8 cellular contexts compared by ENCODE assay signal in genomic region chrX:153927686-153927935, GRCh38. TPM values are rescaled to one million over a fixed set of nuclear protein-coding genes. Genes with fewer than 3 reads are reported as not detected.
DNase-seq lines count a peak whose midpoint lies in the region; ATAC-seq, FAIRE-seq and TF ChIP-seq lines count a peak whose summit lies in the region.

No MANE protein-coding gene starts in this region.

- peaks cover 63 to 84% (median 69%) of the 10 kb centered on the region in 11 experiments for H3K27me3 ChIP-seq in BLaER1 treated with 17β-estradiol and CSF1 and Interleukin-3, amounts not matched to agents 10 nM and 100 nM
- H3K27me3 ChIP-seq in H1 (replicated peaks in 1 of 4; ENCODE audit: control insufficient read depth in 3 of 4, extremely low read depth in 1 of 4, insufficient read depth in 3 of 4, low read length in 3 of 4) (no peaks in the 10 kb centered on the region), neural progenitor cell (peaks cover 10% of the 10 kb centered on the region)

- FAIRE-seq in H1 (lab: Jason Lieb, UNC): no peak

- peaks cover 28% of the 10 kb centered on the region for H3F3A ChIP-seq in neural progenitor cell (ENCODE audit: low read depth)

- peak overlapping the region; percentile 87 to 99 (median 92) for H3K4me2 ChIP-seq in BLaER1 treated with 17β-estradiol and CSF1 and Interleukin-3, amounts not matched to agents 10 nM and 100 nM
- H3K4me2 ChIP-seq in H1 (ENCODE audit: insufficient read depth in 1 of 2, low read depth in 2 of 2, low read length in 2 of 2): peak overlapping the region; percentile 88 to 94
- peak overlapping the region; percentile 85 for H3K4me2 ChIP-seq in neural progenitor cell

- TF ChIP-seq EP300 in H1 (IDR thresholded peaks at IDR 0.05; ENCODE audit: borderline replicate concordance in 1 of 2, low read depth in 2 of 2, low read length in 2 of 2): no peak

- peak overlapping the region; percentile 69 for H3K4ac ChIP-seq in H1 (replicated peaks; ENCODE audit: insufficient read length, low read depth, low read length)

- peak overlapping the region; percentile 88 for H4K5ac ChIP-seq in H1 (ENCODE audit: insufficient read length, low read depth, low read length)

- H3K4me3 Mint-ChIP-seq in neural progenitor cell: peak overlapping the region; percentile 87

- peak overlapping the region; percentile 1 for H3K56ac ChIP-seq in H1 (replicated peaks; ENCODE audit: insufficient read length, low read depth, low read length)

- TF ChIP-seq CTCF in H1 (IDR thresholded peaks at IDR 0.05; ENCODE audit: control extremely low read depth in 1 of 3, insufficient read depth in 1 of 3, low read depth in 1 of 3, low read length in 3 of 3) (no peak), neural progenitor cell (IDR thresholded peaks at IDR 0.05) (no peak)

- H3K23me2 ChIP-seq in H1 (ENCODE audit: low read depth, low read length): peaks cover 15% of the 10 kb centered on the region; the same call in 1 of the 2 replicates

- peak overlapping the region; percentile 93 for H2AK5ac ChIP-seq in H1 (ENCODE audit: low read depth, low read length)

- H3K14ac ChIP-seq in H1 (ENCODE audit: insufficient read length): no peak overlapping the region

- peak overlapping the region; percentile 82 to 100 (median 96) for H3K27ac ChIP-seq in BLaER1 treated with 17β-estradiol and CSF1 and Interleukin-3, amounts not matched to agents 10 nM and 100 nM
- H3K27ac ChIP-seq in H1 (ENCODE audit: low read depth, low read length): peak overlapping the region; percentile 79
- H3K27ac ChIP-seq in neural progenitor cell: peak overlapping the region; percentile 92

- H3K79me2 ChIP-seq in H1 (ENCODE audit: control insufficient read depth in 1 of 2, insufficient read depth in 2 of 2, low read length in 2 of 2) (peaks cover 0 to 3% of the 10 kb centered on the region in 2 experiments; a peak in 1 of 4 replicates), neural progenitor cell (ENCODE audit: low read depth) (no peaks in the 10 kb centered on the region)

- H3K23ac ChIP-seq in H1 (ENCODE audit: insufficient read length): no peak overlapping the region

- TF ChIP-seq POLR2A in H1 (IDR thresholded peaks at IDR 0.05; ENCODE audit: control extremely low read depth in 1 of 2, low read depth in 2 of 2, low read length in 2 of 2): no peak

- H3K27ac Mint-ChIP-seq in neural progenitor cell: peak overlapping the region; percentile 90

- H3K9ac ChIP-seq in BLaER1 treated with 17β-estradiol and CSF1 and Interleukin-3, amounts not matched to agents 10 nM and 100 nM: peak overlapping the region; percentile 82 to 100 (median 94)
- H3K9ac ChIP-seq in H1 (replicated peaks in 1 of 4; ENCODE audit: extremely low read depth in 1 of 4, low read depth in 3 of 4, low read length in 3 of 4) (peak overlapping the region; percentile 15 to 78 (median 68)), neural progenitor cell (peak overlapping the region; percentile 58)

- peak overlapping the region; percentile 83; the same call in 1 of the 2 replicates for H3K18ac ChIP-seq in H1 (ENCODE audit: extremely low read depth, low read length)

- H3K4me1 ChIP-seq in BLaER1 treated with 17β-estradiol and CSF1 and Interleukin-3, amounts not matched to agents 10 nM and 100 nM: peaks cover 67 to 93% (median 84%) of the 10 kb centered on the region in 10 experiments
- H3K4me1 ChIP-seq in H1 (replicated peaks in 1 of 4; ENCODE audit: control insufficient read depth in 3 of 4, insufficient read depth in 4 of 4, low read length in 3 of 4): peaks cover 3 to 18% (median 12%) of the 10 kb centered on the region in 4 experiments
- H3K4me1 ChIP-seq in neural progenitor cell: peaks cover 8% of the 10 kb centered on the region

- H3K9me3 Mint-ChIP-seq in neural progenitor cell: peaks cover 6% of the 10 kb centered on the region

- ATAC-seq in HG02852 (IDR thresholded peaks at IDR 0.05; ENCODE audit: unreplicated experiment): no peak

- H2BK5ac ChIP-seq in H1 (ENCODE audit: low read depth, low read length): peak overlapping the region; percentile 66; the same call in 1 of the 2 replicates

- CTCF ChIA-PET in H1 (lab: Charles Lee; ENCODE audit: partially characterized antibody): interaction anchor here (0.7 to 19.6 kb wide), 8 partner anchors 9 to 99 kb away, joined by 3 to 272 read pairs (median 4); partner anchors contain the start of gene RENBP

- H2BK20ac ChIP-seq in H1 (ENCODE audit: low read length): no peak overlapping the region

- DNase-seq in NAMALWA (ENCODE audit: low spot score): peak; percentile 60
- no peak for DNase-seq in H1 (ENCODE audit: low read depth in 1 of 2, low spot score in 2 of 2)
- DNase-seq in neural progenitor cell (ENCODE audit: low spot score): no peak
- DNase-seq in NCI-H446 (lab: John Stamatoyannopoulos, UW): no peak
- DNase-seq in globus pallidus (ENCODE audit: low spot score): no peak
- DNase-seq in D341Med (ENCODE audit: low spot score): no peak

- H3K4me3 ChIP-seq in BLaER1 treated with 17β-estradiol and CSF1 and Interleukin-3, amounts not matched to agents 10 nM and 100 nM: peak overlapping the region; percentile 58 to 78 (median 69)
- H3K4me3 ChIP-seq in H1 (ENCODE audit: extremely low read depth in 1 of 4, insufficient read depth in 2 of 4, low read depth in 3 of 4, low read length in 4 of 4): peak overlapping the region; percentile 55 to 77 (median 62)
- peak overlapping the region; percentile 63 for H3K4me3 ChIP-seq in neural progenitor cell

- peaks cover 9% of the 10 kb centered on the region for H3K27me3 Mint-ChIP-seq in neural progenitor cell (ENCODE audit: insufficient read depth, low read depth)

- POLR2A ChIA-PET in H1 (lab: Charles Lee; ENCODE audit: partially characterized antibody): interaction anchor here (0.7 to 14.9 kb wide), 9 partner anchors 14 to 161 kb away, joined by 3 to 231 read pairs (median 7); partner anchors contain the start of genes HCFC1, L1CAM, NAA10 and RENBP

- H3K36me3 ChIP-seq in BLaER1 treated with 17β-estradiol and CSF1 and Interleukin-3, amounts not matched to agents 10 nM and 100 nM: peaks cover 23 to 34% (median 30%) of the 10 kb centered on the region in 11 experiments; a peak in 21 of 22 replicates
- H3K36me3 ChIP-seq in H1 (ENCODE audit: control insufficient read depth in 2 of 4, insufficient read depth in 4 of 4, low read length in 3 of 4) (peaks cover 0 to 10% (median 4%) of the 10 kb centered on the region in 4 experiments; a peak in 2 of 8 replicates), neural progenitor cell (no peaks in the 10 kb centered on the region)

- no peaks in the 10 kb centered on the region; the same call in 1 of the 2 replicates for H3K79me1 ChIP-seq in H1 (ENCODE audit: low read depth, low read length)

- H2BK12ac ChIP-seq in H1 (ENCODE audit: low read depth, low read length): 0 out of 2 replicates have a peak overlapping the region, but pooled peaks have one; percentile 68

- H2BK15ac ChIP-seq in H1 (ENCODE audit: low read length): no peak overlapping the region

- peaks cover 0 to 23% (median 0%) of the 10 kb centered on the region in 11 experiments; a peak in 3 of 22 replicates for H3K9me3 ChIP-seq in BLaER1 treated with 17β-estradiol and CSF1 and Interleukin-3, amounts not matched to agents 10 nM and 100 nM (replicated peaks in 1 of 11)
- no peaks in the 10 kb centered on the region for H3K9me3 ChIP-seq in H1 (ENCODE audit: insufficient read depth in 2 of 2, low read depth in 1 of 2, low read length in 1 of 2)
- H3K9me3 ChIP-seq in neural progenitor cell (ENCODE audit: low read depth): no peaks in the 10 kb centered on the region

- H4K91ac ChIP-seq in H1 (replicated peaks; ENCODE audit: insufficient read length, low read length): peak overlapping the region; percentile 44

- peak overlapping the region; percentile 93 for H4K8ac ChIP-seq in H1 (ENCODE audit: extremely low read depth, insufficient read depth, low read length)

- TF ChIP-seq RAD21 in H1 (IDR thresholded peaks at IDR 0.05 in 1 of 2, conservative IDR thresholded peaks at IDR 0.05 in 1 of 2; ENCODE audit: low read depth in 2 of 2, low read length in 2 of 2): no peak

- peaks cover 81 to 97% (median 95%) of the 10 kb centered on the region in 11 experiments for H4K20me1 ChIP-seq in BLaER1 treated with 17β-estradiol and CSF1 and Interleukin-3, amounts not matched to agents 10 nM and 100 nM
- H4K20me1 ChIP-seq in H1 (replicated peaks in 1 of 2; ENCODE audit: control insufficient read depth in 1 of 2, insufficient read depth in 2 of 2, low read length in 2 of 2): no peaks in the 10 kb centered on the region
- H4K20me1 ChIP-seq in neural progenitor cell (ENCODE audit: low read depth): no peaks in the 10 kb centered on the region

- peaks cover 22% of the 10 kb centered on the region for H3K4me1 Mint-ChIP-seq in neural progenitor cell

- peaks cover 2% of the 10 kb centered on the region for H3K36me3 Mint-ChIP-seq in neural progenitor cell

- H2AFZ ChIP-seq in H1 (ENCODE audit: low read length) (no peak overlapping the region), neural progenitor cell (replicated peaks) (no peak overlapping the region)

- 0% methylated on average over 4 of the region's 6 CpGs; no CpG with 5 or more reads in 1 of the 2 experiments for WGBS in H1 (ENCODE audit: extremely low coverage in 1 of 2, insufficient coverage in 1 of 2, insufficient read length in 1 of 2, insufficient replicate concordance in 2 of 2, low coverage in 1 of 2, low lambda C conversion rate in 2 of 2, missing lambda C conversion rate in 1 of 2), 2 experiments

- peak overlapping the region; percentile 64 for H2BK120ac ChIP-seq in H1 (replicated peaks; ENCODE audit: low read depth, low read length)

RNA-seq across cellular contexts. Expression of gene ARHGAP4, which starts 1.5 kb away (rescaled TPM):
- total RNA-seq in H1 (2021; fragmentation: NEBNext Ultra II Directional; extraction: Animal tissue kit (Norgen Biotek cat#: 25700)): 25.9 and 26.0 TPM in 2 replicates
- polyA plus RNA-seq in H1 (2011; rRNA removed): 23.9 and 42.4 TPM in 2 replicates
- polyA plus RNA-seq in H1 (2011; cell fraction: cytosol; rRNA removed): 27.6 TPM
- 149 TPM for polyA plus RNA-seq in H1 (2011; cell fraction: nucleus; rRNA removed)
- 10.6 to 29.1 TPM (median 24.4 TPM) in 4 replicates for polyA plus RNA-seq in H1 (2012, experiment 1 of 2)
- 21.7 TPM for polyA plus RNA-seq in H1 (2012, experiment 2 of 2)
- polyA plus RNA-seq in H1 (2013, experiment 1 of 2): 27.8 TPM
- 26.3 TPM for polyA plus RNA-seq in H1 (2013, experiment 2 of 2)
- 9.9 and 11.1 TPM in 2 replicates for polyA minus RNA-seq in H1 (2011; rRNA and poly(A)+ RNA removed)
- polyA minus RNA-seq in H1 (2011; cell fraction: cytosol; rRNA and poly(A)+ RNA removed): 32.3 TPM
- polyA minus RNA-seq in H1 (2011; cell fraction: nucleus; rRNA and poly(A)+ RNA removed): 31.3 TPM
- 5.1 and 17.9 TPM in 2 replicates for total RNA-seq in neural progenitor cell (ENCODE audit: low replicate concordance)

RNA-seq across cellular contexts. Expression of gene NAA10, which starts 7.2 kb away (rescaled TPM):
- total RNA-seq in H1 (2021; fragmentation: NEBNext Ultra II Directional; extraction: Animal tissue kit (Norgen Biotek cat#: 25700)): 98.1 and 98.8 TPM in 2 replicates
- polyA plus RNA-seq in H1 (2011; rRNA removed): 80.4 and 119 TPM in 2 replicates
- polyA plus RNA-seq in H1 (2011; cell fraction: cytosol; rRNA removed): 119 TPM
- polyA plus RNA-seq in H1 (2011; cell fraction: nucleus; rRNA removed): 118 TPM
- 97.2 to 140 TPM (median 123 TPM) in 4 replicates for polyA plus RNA-seq in H1 (2012, experiment 1 of 2)
- polyA plus RNA-seq in H1 (2012, experiment 2 of 2): 131 TPM
- polyA plus RNA-seq in H1 (2013, experiment 1 of 2): 119 TPM
- polyA plus RNA-seq in H1 (2013, experiment 2 of 2): 110 TPM
- 52.7 and 54.6 TPM in 2 replicates for polyA minus RNA-seq in H1 (2011; rRNA and poly(A)+ RNA removed)
- polyA minus RNA-seq in H1 (2011; cell fraction: cytosol; rRNA and poly(A)+ RNA removed): 42.9 TPM
- 50.2 TPM for polyA minus RNA-seq in H1 (2011; cell fraction: nucleus; rRNA and poly(A)+ RNA removed)
- 55.5 and 113 TPM in 2 replicates for total RNA-seq in neural progenitor cell (ENCODE audit: low replicate concordance)

RNA-seq across cellular contexts. Expression of gene RENBP, which starts 16.8 kb away (rescaled TPM):
- total RNA-seq in H1 (2021; fragmentation: NEBNext Ultra II Directional; extraction: Animal tissue kit (Norgen Biotek cat#: 25700)): 11.9 and 12.4 TPM in 2 replicates
- polyA plus RNA-seq in H1 (2011; rRNA removed): 21.8 and 26.5 TPM in 2 replicates
- 27.0 TPM for polyA plus RNA-seq in H1 (2011; cell fraction: cytosol; rRNA removed)
- 34.6 TPM for polyA plus RNA-seq in H1 (2011; cell fraction: nucleus; rRNA removed)
- 10.0 to 21.2 TPM (median 17.8 TPM) in 4 replicates for polyA plus RNA-seq in H1 (2012, experiment 1 of 2)
- polyA plus RNA-seq in H1 (2012, experiment 2 of 2): 7.8 TPM
- polyA plus RNA-seq in H1 (2013, experiment 1 of 2): 6.4 TPM
- polyA plus RNA-seq in H1 (2013, experiment 2 of 2): 4.9 TPM
- polyA minus RNA-seq in H1 (2011; rRNA and poly(A)+ RNA removed): 5.5 and 9.2 TPM in 2 replicates
- polyA minus RNA-seq in H1 (2011; cell fraction: cytosol; rRNA and poly(A)+ RNA removed): 4.0 TPM
- 6.6 TPM for polyA minus RNA-seq in H1 (2011; cell fraction: nucleus; rRNA and poly(A)+ RNA removed)
- total RNA-seq in neural progenitor cell (ENCODE audit: low replicate concordance): 5.4 and 9.3 TPM in 2 replicates

RNA-seq across cellular contexts. Expression of gene AVPR2, which starts 23.1 kb away (rescaled TPM):
- total RNA-seq in H1 (2021; fragmentation: NEBNext Ultra II Directional; extraction: Animal tissue kit (Norgen Biotek cat#: 25700)): not detected in 2 replicates
- 0.08 and 0.09 TPM in 2 replicates for polyA plus RNA-seq in H1 (2011; rRNA removed)
- 0.06 TPM for polyA plus RNA-seq in H1 (2011; cell fraction: cytosol; rRNA removed)
- polyA plus RNA-seq in H1 (2011; cell fraction: nucleus; rRNA removed): 0.14 TPM
- polyA plus RNA-seq in H1 (2012, experiment 1 of 2): 0.25 to 0.54 TPM (median 0.35 TPM) in 3 of 4 replicates, not detected in the other
- polyA plus RNA-seq in H1 (2012, experiment 2 of 2): 0.14 TPM
- polyA plus RNA-seq in H1 (2013, experiment 1 of 2): 0.10 TPM
- polyA plus RNA-seq in H1 (2013, experiment 2 of 2): 0.13 TPM
- 0.15 TPM in 1 of 2 replicates, not detected in the other for polyA minus RNA-seq in H1 (2011; rRNA and poly(A)+ RNA removed)
- not detected for polyA minus RNA-seq in H1 (2011; cell fraction: cytosol; rRNA and poly(A)+ RNA removed)
- polyA minus RNA-seq in H1 (2011; cell fraction: nucleus; rRNA and poly(A)+ RNA removed): not detected
- not detected in 2 replicates for total RNA-seq in neural progenitor cell (ENCODE audit: low replicate concordance)

RNA-seq across cellular contexts. Expression of gene L1CAM, which starts 41.6 kb away (rescaled TPM):
- total RNA-seq in H1 (2021; fragmentation: NEBNext Ultra II Directional; extraction: Animal tissue kit (Norgen Biotek cat#: 25700)): 38.7 and 43.0 TPM in 2 replicates
- polyA plus RNA-seq in H1 (2011; rRNA removed): 11.0 and 16.4 TPM in 2 replicates
- 9.1 TPM for polyA plus RNA-seq in H1 (2011; cell fraction: cytosol; rRNA removed)
- polyA plus RNA-seq in H1 (2011; cell fraction: nucleus; rRNA removed): 32.6 TPM
- polyA plus RNA-seq in H1 (2012, experiment 1 of 2): 22.4 to 29.0 TPM (median 26.2 TPM) in 4 replicates
- polyA plus RNA-seq in H1 (2012, experiment 2 of 2): 15.9 TPM
- polyA plus RNA-seq in H1 (2013, experiment 1 of 2): 54.0 TPM
- 46.2 TPM for polyA plus RNA-seq in H1 (2013, experiment 2 of 2)
- polyA minus RNA-seq in H1 (2011; rRNA and poly(A)+ RNA removed): 13.0 and 18.6 TPM in 2 replicates
- 21.0 TPM for polyA minus RNA-seq in H1 (2011; cell fraction: cytosol; rRNA and poly(A)+ RNA removed)
- polyA minus RNA-seq in H1 (2011; cell fraction: nucleus; rRNA and poly(A)+ RNA removed): 12.7 TPM
- 0.49 and 1.7 TPM in 2 replicates for total RNA-seq in neural progenitor cell (ENCODE audit: low replicate concordance)
